In genomic region chr2:176415946-176416499, GRCh38 we compare ENCODE assay signal across 18 cellular contexts.
"Had no signal": no experiment of that assay in that cellular context is flagged by ENCODE, and none has a peak within 500 bp of the region (broad histone marks: within the 10 kb centered on the region; RNA-seq: fewer than 3 reads in every experiment).

No MANE protein-coding gene starts in this region.

- H3K36me3 ChIP-seq: adrenal gland, tibial nerve had no signal

- H3K9me3 ChIP-seq: adrenal gland, tibial nerve had no signal

- H3K4me3 ChIP-seq: adrenal gland, tibial nerve had no signal

- FAIRE-seq: astrocyte, bronchial epithelial cell, keratinocyte, urothelium cell line had no signal

- DNase-seq: activated CD4-positive, alpha-beta memory T cell treated with anti-CD3 and anti-CD28 coated beads for 36 hours; activated CD4-positive, alpha-beta T cell treated with anti-CD3 and anti-CD28 coated beads for 36 hours; activated gamma-delta T cell treated with Interleukin-2 at 50 U/mL for 16 hours; activated T-cell treated with anti-CD3 and anti-CD28 coated beads for 4 hours; adrenal gland; cerebellar nuclear complex; cortex of kidney; effector memory CD4-positive, alpha-beta T cell; foreskin melanocyte; glutamatergic neuron; midbrain; stimulated activated CD4-positive, alpha-beta T cell treated with anti-CD3 and anti-CD28 coated beads, Interleukin-2, amount 100 ng/mL, for 24 hours had no signal

- H3K27me3 ChIP-seq: adrenal gland had no signal

- H3K4me1 ChIP-seq: adrenal gland, tibial nerve had no signal

- H3K27ac ChIP-seq: adrenal gland, epithelial cell of prostate, tibial nerve had no signal
